11 cellular contexts compared by ENCODE assay signal in the genomic region with DNA sequence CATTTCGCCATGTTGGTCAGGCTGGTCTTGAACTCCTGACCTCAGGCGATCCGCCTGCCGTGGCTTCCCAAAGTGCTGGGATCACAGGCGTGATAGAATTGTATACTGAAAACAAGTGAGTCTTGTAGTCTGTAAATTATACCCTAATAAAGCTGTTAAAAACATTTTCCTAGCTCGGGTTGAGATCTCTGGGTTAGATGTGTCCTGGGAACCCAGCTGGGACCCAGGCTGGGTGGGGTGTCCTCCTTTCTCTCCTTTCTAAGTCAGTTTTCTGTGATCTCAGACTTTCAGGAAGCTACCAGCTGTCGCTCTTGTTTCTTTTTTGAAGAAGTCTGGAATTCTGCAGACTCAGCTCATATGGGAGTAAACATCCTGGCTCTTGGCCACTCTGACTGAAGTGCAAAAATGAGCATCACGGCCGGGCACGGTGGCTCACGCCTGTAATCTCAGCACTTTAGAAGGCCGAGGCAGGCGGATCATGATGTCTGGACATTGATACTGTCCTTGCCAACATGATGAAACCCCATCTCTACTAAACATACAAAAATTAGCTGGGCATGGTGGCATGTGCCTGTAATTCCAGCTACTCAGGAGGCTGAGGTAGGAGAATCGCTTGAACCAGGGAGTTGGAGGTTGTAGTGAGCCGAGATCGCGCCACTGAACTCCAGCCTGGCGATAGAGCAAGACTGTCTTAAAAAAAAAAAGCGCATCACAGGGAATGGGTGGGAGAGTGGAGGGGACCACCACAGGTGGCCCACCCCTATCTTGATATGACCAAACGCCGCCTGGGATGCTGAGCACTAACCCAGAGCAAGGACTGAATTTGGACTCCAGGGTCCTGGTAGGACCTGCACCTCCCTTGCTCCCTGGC. TPM values are rescaled to one million over a fixed set of nuclear protein-coding genes. Genes with fewer than 3 reads are reported as not detected.
DNase-seq lines count a peak whose midpoint lies in the region; TF ChIP-seq lines count a peak whose summit lies in the region.
"Had no signal": no experiment of that assay in that cellular context is flagged by ENCODE, and none has a peak within 500 bp of the region (broad histone marks: within the 10 kb centered on the region; RNA-seq: fewer than 3 reads in every experiment).

No MANE protein-coding gene starts in this region.

- 43% methylated on average over 19 of the region's 21 CpGs for WGBS in esophagus muscularis mucosa

- no peak for TF ChIP-seq EP300 in esophagus muscularis mucosa (IDR thresholded peaks at IDR 0.05)

- TF ChIP-seq POLR2A in esophagus muscularis mucosa (IDR thresholded peaks at IDR 0.05; ENCODE audit: low read depth): no peak

- intact Hi-C loops in esophagus muscularis mucosa (cut with DNase I): no loop called here
- intact Hi-C loops in tibial artery (cut with DNase I; ENCODE audit: low total_unique reads): no loop called here

- DNase-seq in DMS 273 (lab: John Stamatoyannopoulos, UW; ENCODE audit: unreplicated experiment): peak; percentile 45
- DNase-seq in DMS 273 treated with DMSO at 0.1 percent for 48 hours (lab: John Stamatoyannopoulos, UW): no peak
- DNase-seq in esophagus muscularis mucosa (ENCODE audit: extremely low spot score): no peak
- DNase-seq in middle frontal gyrus (ENCODE audit: extremely low spot score, low spot score): peak; percentile 31
- peak in 1 of 2 donors; percentile 62 for DNase-seq in tibial artery
- DNase-seq in GM19240 (ENCODE audit: insufficient read length, low spot score): no peak
- DNase-seq in central memory CD4-positive, alpha-beta T cell: no peak
- DNase-seq in A172 (ENCODE audit: low spot score): no peak
- DNase-seq: Karpas-422; stimulated activated CD4-positive, alpha-beta T cell treated with anti-CD3 and anti-CD28 coated beads, Interleukin-15, amount 100 ng/mL, for 24 hours had no signal

- peaks cover 34 to 38% (median 36%) of the 10 kb centered on the region in 4 donors for H3K4me1 ChIP-seq in esophagus muscularis mucosa
- H3K4me1 ChIP-seq in tibial artery: peaks cover 0 to 25% (median 12%) of the 10 kb centered on the region in 4 donors

- H3K36me3 ChIP-seq in esophagus muscularis mucosa (no peaks in the 10 kb centered on the region), tibial artery (no peaks in the 10 kb centered on the region)

- TF ChIP-seq CTCF in esophagus muscularis mucosa (IDR thresholded peaks at IDR 0.05) (no peak), tibial artery (IDR thresholded peaks at IDR 0.05) (no peak)

- no peaks in the 10 kb centered on the region for H3K9me3 ChIP-seq in esophagus muscularis mucosa
- H3K9me3 ChIP-seq in tibial artery: no peaks in the 10 kb centered on the region

- H3K27ac ChIP-seq in esophagus muscularis mucosa (replicated peaks in 1 of 4): peak overlapping the region; percentile 56 to 68 (median 60)
- H3K27ac ChIP-seq in tibial artery: peak overlapping the region; percentile 23 to 57
- H3K27ac ChIP-seq: 22Rv1 had no signal

- H3K4me3 ChIP-seq in esophagus muscularis mucosa (no peak overlapping the region), tibial artery (no peak overlapping the region)

- H3K27me3 ChIP-seq in esophagus muscularis mucosa (no peaks in the 10 kb centered on the region), tibial artery (peaks cover 0 to 9% of the 10 kb centered on the region in 2 donors)

RNA-seq across cellular contexts. Expression of a gene that starts 9.9 kb away (rescaled TPM):
- 10 to 100 TPM; 35.3 to 51.2 (median 37.2) TPM for total RNA-seq in esophagus muscularis mucosa
- 7.0 and 9.3 TPM in 2 replicates for total RNA-seq in A172 (2014; rRNA removed; shearing (Covaris generic))

RNA-seq across cellular contexts. Expression of a gene that starts 12.7 kb away (rescaled TPM):
- total RNA-seq in esophagus muscularis mucosa: 100 to 1,000 TPM; 109 to 342 (median 176) TPM
- 2.1 and 3.9 TPM in 2 replicates for total RNA-seq in A172 (2014; rRNA removed; shearing (Covaris generic))

RNA-seq across cellular contexts. Expression of a gene that starts 33.5 kb away (rescaled TPM):
- total RNA-seq in esophagus muscularis mucosa: 10 to 100 TPM; 44.8 to 70.2 (median 48.3) TPM
- total RNA-seq in A172 (2014; rRNA removed; shearing (Covaris generic)): 114 and 142 TPM in 2 replicates

RNA-seq across cellular contexts. Expression of a gene that starts 33.6 kb away (rescaled TPM):
- 10 to 100 TPM; 10.8 to 16.1 (median 13.0) TPM for total RNA-seq in esophagus muscularis mucosa
- 2.5 and 3.1 TPM in 2 replicates for total RNA-seq in A172 (2014; rRNA removed; shearing (Covaris generic))

RNA-seq across cellular contexts. Expression of a gene that starts 37.2 kb away (rescaled TPM):
- total RNA-seq in esophagus muscularis mucosa: 1 to 10 TPM; 1.7 to 4.6 (median 3.0) TPM
- total RNA-seq in A172 (2014; rRNA removed; shearing (Covaris generic)): 0.21 TPM in 1 of 2 replicates, not detected in the other

Comparison
In these comparisons a context has a peak if more than half of its experiments do, and no peak if none do; other contexts are left out.
1. DNase-seq: peak in DMS 273 (single experiment) and middle frontal gyrus (single experiment); none in DMS 273 treated with DMSO at 0.1 percent for 48 hours (single experiment), esophagus muscularis mucosa (single experiment), GM19240 (single experiment), central memory CD4-positive, alpha-beta T cell (single experiment) and A172 (single experiment).
2. RNA of a gene that starts 12.7 kb away (total RNA-seq): 109 to 342 TPM in esophagus muscularis mucosa; 2.1 to 3.9 TPM in A172; every median in the first group is over 10 times any median in the second.